In the genomic region with DNA sequence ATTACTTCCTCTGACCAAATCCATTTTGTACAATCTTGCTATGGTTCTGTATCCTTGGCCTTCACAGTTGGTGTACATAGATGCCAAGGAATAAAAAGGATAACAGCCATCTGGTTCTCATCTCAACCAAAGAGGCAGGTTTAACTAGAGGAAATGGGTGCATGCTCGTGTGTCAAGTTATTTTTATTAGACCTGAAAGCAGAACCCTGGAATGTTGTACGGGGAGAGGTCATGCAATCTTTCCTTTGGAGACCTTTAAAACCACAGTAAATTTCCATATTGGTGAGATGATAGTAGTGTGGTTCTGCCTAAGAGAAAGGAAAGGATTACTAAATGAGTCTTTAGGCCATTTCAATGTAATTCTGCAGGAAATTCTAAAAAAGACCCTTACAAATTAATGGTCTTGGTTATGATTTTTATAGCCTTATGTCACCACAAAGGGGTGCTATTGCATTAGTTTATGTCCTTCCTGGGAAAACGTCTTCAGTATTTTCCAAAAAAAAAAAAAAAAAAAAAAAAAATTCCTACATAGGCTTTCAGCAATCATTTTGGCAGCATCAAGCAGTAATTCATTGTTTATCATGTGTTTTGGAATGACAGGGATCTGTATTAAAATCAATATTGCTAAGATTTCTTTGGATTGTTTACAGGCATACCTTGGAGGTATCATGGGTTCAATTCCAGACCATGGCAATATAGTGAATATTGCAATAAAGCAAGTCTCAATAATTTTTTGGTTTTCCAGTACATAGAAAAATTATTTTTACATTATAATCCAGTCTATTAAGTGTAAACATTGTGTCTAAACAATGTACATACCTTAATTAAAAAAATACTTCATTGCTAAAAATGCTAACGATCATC, we compare ENCODE assay signal across 8 cellular contexts.
DNase-seq lines count a peak whose midpoint lies in the region; ATAC-seq and TF ChIP-seq lines count a peak whose summit lies in the region.

No MANE protein-coding gene starts in this region.

- H3K9me3 ChIP-seq in liver (ENCODE audit: control insufficient read depth in 4 of 4, low read length in 3 of 4), result no peaks in the 10 kb centered on the region

- H3K4me1 Mint-ChIP-seq in activated T-helper 1 cell treated with anti-CD3 and anti-CD28 coated beads, Interleukin-12 subunit alpha, Interleukin-12 subunit beta, Interleukin-2, Interleukin-4 antibody, amounts not matched to agents 30 ng/mL and 10 ng/mL and 1 ng/mL, durations not matched to agents 14 hours and 24 hours and 36 hours (ENCODE audit: low read depth), result no peaks in the 10 kb centered on the region

- TF ChIP-seq CTCF in AG10803 (conservative IDR thresholded peaks at IDR 0.05; ENCODE audit: low read length), result peak; percentile 63
- TF ChIP-seq CTCF in liver (IDR thresholded peaks at IDR 0.05; ENCODE audit: low read depth, low read length, missing input control), result peak; percentile 40

- H3K27ac ChIP-seq in liver (ENCODE audit: low read depth in 1 of 2, low read length in 2 of 2), result no peak overlapping the region

- H3K36me3 Mint-ChIP-seq in activated T-helper 1 cell treated with anti-CD3 and anti-CD28 coated beads, Interleukin-12 subunit alpha, Interleukin-12 subunit beta, Interleukin-2, Interleukin-4 antibody, amounts not matched to agents 30 ng/mL and 10 ng/mL and 1 ng/mL, durations not matched to agents 14 hours and 24 hours and 36 hours (ENCODE audit: low read depth), result no peaks in the 10 kb centered on the region

- in situ Hi-C loops in KBM-7 (cut with MboI; ENCODE audit: low pct_unique_long_range_greater_than_20kb, low sequenced_read_pairs), result no loop called here

- H3K4me3 ChIP-seq in AG10803 (ENCODE audit: low read length), result no peak overlapping the region
- no peak overlapping the region for H3K4me3 ChIP-seq in liver (ENCODE audit: low read depth in 1 of 3, low read length in 3 of 3)

- no peaks in the 10 kb centered on the region for H3K9me3 Mint-ChIP-seq in activated T-helper 1 cell treated with anti-CD3 and anti-CD28 coated beads, Interleukin-12 subunit alpha, Interleukin-12 subunit beta, Interleukin-2, Interleukin-4 antibody, amounts not matched to agents 30 ng/mL and 10 ng/mL and 1 ng/mL, durations not matched to agents 14 hours and 24 hours and 36 hours

- DNase-seq in AG10803 (ENCODE audit: low read depth), result peak; percentile 60
- DNase-seq in KBM-7, result peak; percentile 17
- DNase-seq in astrocyte of the hippocampus (ENCODE audit: low read depth, low spot score), result peak; percentile 68
- DNase-seq in activated T-helper 1 cell treated with anti-CD3 and anti-CD28 coated beads, Interleukin-12 subunit alpha, Interleukin-12 subunit beta, Interleukin-2, Interleukin-4 antibody, amounts not matched to agents 30 ng/mL and 10 ng/mL and 1 ng/mL, durations not matched to agents 14 hours and 24 hours and 36 hours (ENCODE audit: low spot score), result no peak
- no peak for DNase-seq in activated CD4-positive, alpha-beta T cell treated with anti-CD3 and anti-CD28 coated beads for 48 hours

- TF ChIP-seq RAD21 in liver (IDR thresholded peaks at IDR 0.05), result peak; percentile 76 to 77

- H3K4me3 Mint-ChIP-seq in activated T-helper 1 cell treated with anti-CD3 and anti-CD28 coated beads, Interleukin-12 subunit alpha, Interleukin-12 subunit beta, Interleukin-2, Interleukin-4 antibody, amounts not matched to agents 30 ng/mL and 10 ng/mL and 1 ng/mL, durations not matched to agents 14 hours and 24 hours and 36 hours, result no peak overlapping the region

- intact Hi-C loops in activated T-helper 1 cell treated with anti-CD3 and anti-CD28 coated beads, Interleukin-12 subunit alpha, Interleukin-12 subunit beta, Interleukin-2, Interleukin-4 antibody, amounts not matched to agents 30 ng/mL and 10 ng/mL and 1 ng/mL, durations not matched to agents 14 hours and 24 hours and 36 hours (cut with micrococcal nuclease), result no loop called here

- no peaks in the 10 kb centered on the region for H3K36me3 ChIP-seq in liver (ENCODE audit: control insufficient read depth in 4 of 4, insufficient read depth in 3 of 4, low read depth in 1 of 4, low read length in 3 of 4)

- H3K27me3 ChIP-seq in liver (ENCODE audit: control insufficient read depth in 4 of 4, insufficient read depth in 4 of 4, low read length in 3 of 4), result peaks cover 0 to 3% (median 0%) of the 10 kb centered on the region in 4 donors

- H3K4me1 ChIP-seq in liver (ENCODE audit: control insufficient read depth in 4 of 4, insufficient read depth in 4 of 4, low read length in 3 of 4), result no peaks in the 10 kb centered on the region

- ATAC-seq in GM21529 (IDR thresholded peaks at IDR 0.05; ENCODE audit: unreplicated experiment) (no peak), GM18907 (IDR thresholded peaks at IDR 0.05; ENCODE audit: unreplicated experiment) (no peak)

- peaks cover 5% of the 10 kb centered on the region for H3K27me3 Mint-ChIP-seq in activated T-helper 1 cell treated with anti-CD3 and anti-CD28 coated beads, Interleukin-12 subunit alpha, Interleukin-12 subunit beta, Interleukin-2, Interleukin-4 antibody, amounts not matched to agents 30 ng/mL and 10 ng/mL and 1 ng/mL, durations not matched to agents 14 hours and 24 hours and 36 hours (ENCODE audit: insufficient read depth)

- no peak overlapping the region for H3K9ac ChIP-seq in liver (ENCODE audit: low read depth in 1 of 2, low read length in 2 of 2)

- WGBS in liver, result 59% methylated on average over 4 of the region's 4 CpGs

- H3K27ac Mint-ChIP-seq in activated T-helper 1 cell treated with anti-CD3 and anti-CD28 coated beads, Interleukin-12 subunit alpha, Interleukin-12 subunit beta, Interleukin-2, Interleukin-4 antibody, amounts not matched to agents 30 ng/mL and 10 ng/mL and 1 ng/mL, durations not matched to agents 14 hours and 24 hours and 36 hours, result no peak overlapping the region

TF ChIP-seq in liver, 16 proteins besides CTCF, POLR2A, EP300 and RAD21:
- TF ChIP-seq, protein P1, sequence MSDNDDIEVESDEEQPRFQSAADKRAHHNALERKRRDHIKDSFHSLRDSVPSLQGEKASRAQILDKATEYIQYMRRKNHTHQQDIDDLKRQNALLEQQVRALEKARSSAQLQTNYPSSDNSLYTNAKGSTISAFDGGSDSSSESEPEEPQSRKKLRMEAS (IDR thresholded peaks at IDR 0.05), result no peak
- TF ChIP-seq, protein P2, sequence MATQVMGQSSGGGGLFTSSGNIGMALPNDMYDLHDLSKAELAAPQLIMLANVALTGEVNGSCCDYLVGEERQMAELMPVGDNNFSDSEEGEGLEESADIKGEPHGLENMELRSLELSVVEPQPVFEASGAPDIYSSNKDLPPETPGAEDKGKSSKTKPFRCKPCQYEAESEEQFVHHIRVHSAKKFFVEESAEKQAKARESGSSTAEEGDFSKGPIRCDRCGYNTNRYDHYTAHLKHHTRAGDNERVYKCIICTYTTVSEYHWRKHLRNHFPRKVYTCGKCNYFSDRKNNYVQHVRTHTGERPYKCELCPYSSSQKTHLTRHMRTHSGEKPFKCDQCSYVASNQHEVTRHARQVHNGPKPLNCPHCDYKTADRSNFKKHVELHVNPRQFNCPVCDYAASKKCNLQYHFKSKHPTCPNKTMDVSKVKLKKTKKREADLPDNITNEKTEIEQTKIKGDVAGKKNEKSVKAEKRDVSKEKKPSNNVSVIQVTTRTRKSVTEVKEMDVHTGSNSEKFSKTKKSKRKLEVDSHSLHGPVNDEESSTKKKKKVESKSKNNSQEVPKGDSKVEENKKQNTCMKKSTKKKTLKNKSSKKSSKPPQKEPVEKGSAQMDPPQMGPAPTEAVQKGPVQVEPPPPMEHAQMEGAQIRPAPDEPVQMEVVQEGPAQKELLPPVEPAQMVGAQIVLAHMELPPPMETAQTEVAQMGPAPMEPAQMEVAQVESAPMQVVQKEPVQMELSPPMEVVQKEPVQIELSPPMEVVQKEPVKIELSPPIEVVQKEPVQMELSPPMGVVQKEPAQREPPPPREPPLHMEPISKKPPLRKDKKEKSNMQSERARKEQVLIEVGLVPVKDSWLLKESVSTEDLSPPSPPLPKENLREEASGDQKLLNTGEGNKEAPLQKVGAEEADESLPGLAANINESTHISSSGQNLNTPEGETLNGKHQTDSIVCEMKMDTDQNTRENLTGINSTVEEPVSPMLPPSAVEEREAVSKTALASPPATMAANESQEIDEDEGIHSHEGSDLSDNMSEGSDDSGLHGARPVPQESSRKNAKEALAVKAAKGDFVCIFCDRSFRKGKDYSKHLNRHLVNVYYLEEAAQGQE (IDR thresholded peaks at IDR 0.05), result no peak
- TF ChIP-seq TAF1 (conservative IDR thresholded peaks at IDR 0.05) (no peak), HNF4A (conservative IDR thresholded peaks at IDR 0.05) (no peak), NR2F2 (IDR thresholded peaks at IDR 0.05) (no peak), JUND (IDR thresholded peaks at IDR 0.05) (no peak)
- TF ChIP-seq, protein P3, sequence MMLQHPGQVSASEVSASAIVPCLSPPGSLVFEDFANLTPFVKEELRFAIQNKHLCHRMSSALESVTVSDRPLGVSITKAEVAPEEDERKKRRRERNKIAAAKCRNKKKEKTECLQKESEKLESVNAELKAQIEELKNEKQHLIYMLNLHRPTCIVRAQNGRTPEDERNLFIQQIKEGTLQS (IDR thresholded peaks at IDR 0.05), result no peak
- TF ChIP-seq, protein P4, sequence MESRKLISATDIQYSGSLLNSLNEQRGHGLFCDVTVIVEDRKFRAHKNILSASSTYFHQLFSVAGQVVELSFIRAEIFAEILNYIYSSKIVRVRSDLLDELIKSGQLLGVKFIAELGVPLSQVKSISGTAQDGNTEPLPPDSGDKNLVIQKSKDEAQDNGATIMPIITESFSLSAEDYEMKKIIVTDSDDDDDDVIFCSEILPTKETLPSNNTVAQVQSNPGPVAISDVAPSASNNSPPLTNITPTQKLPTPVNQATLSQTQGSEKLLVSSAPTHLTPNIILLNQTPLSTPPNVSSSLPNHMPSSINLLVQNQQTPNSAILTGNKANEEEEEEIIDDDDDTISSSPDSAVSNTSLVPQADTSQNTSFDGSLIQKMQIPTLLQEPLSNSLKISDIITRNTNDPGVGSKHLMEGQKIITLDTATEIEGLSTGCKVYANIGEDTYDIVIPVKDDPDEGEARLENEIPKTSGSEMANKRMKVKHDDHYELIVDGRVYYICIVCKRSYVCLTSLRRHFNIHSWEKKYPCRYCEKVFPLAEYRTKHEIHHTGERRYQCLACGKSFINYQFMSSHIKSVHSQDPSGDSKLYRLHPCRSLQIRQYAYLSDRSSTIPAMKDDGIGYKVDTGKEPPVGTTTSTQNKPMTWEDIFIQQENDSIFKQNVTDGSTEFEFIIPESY (IDR thresholded peaks at IDR 0.05), result no peak

Comparison
In these comparisons a context has a peak if more than half of its experiments do, and no peak if none do; other contexts are left out.
1. DNase-seq: peak in AG10803 (single experiment), KBM-7 (single experiment) and astrocyte of the hippocampus (single experiment); none in activated T-helper 1 cell treated with anti-CD3 and anti-CD28 coated beads, Interleukin-12 subunit alpha, Interleukin-12 subunit beta, Interleukin-2, Interleukin-4 antibody, amounts not matched to agents 30 ng/mL and 10 ng/mL and 1 ng/mL, durations not matched to agents 14 hours and 24 hours and 36 hours (single experiment) and activated CD4-positive, alpha-beta T cell treated with anti-CD3 and anti-CD28 coated beads for 48 hours (single experiment).